In the genomic region with DNA sequence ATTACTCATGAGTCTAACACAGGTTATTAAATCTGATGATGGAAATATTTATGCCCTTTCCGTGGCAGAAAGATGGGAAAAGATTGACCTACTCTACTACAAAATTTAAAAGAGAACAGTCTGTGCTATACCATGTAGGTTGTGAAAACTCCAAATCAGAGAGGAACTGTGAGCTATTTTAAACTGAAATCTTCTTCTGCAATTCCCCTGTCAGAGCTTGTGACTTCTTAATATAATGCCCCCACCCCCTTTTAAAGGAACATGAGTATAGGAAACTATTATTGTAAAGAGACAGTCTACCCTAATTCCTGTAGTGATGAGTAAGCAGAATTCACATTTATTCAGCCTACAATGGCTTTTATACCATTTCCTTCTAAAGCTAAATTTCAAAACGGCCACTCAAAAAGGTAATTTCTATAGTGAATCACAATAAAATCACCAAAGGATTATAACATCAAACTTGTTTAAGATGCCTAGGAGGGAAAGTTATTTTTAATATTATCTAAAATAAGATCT, we compare ENCODE assay signal across 25 cellular contexts. TPM values are rescaled to one million over a fixed set of nuclear protein-coding genes. Genes with fewer than 3 reads are reported as not detected.
A peak's percentile ranks its signal among the peaks of the same experiment; 100 is the strongest.
DNase-seq lines count a peak whose midpoint lies in the region; ATAC-seq, FAIRE-seq and TF ChIP-seq lines count a peak whose summit lies in the region.
"Had no signal": no experiment of that assay in that cellular context is flagged by ENCODE, and none has a peak within 500 bp of the region (broad histone marks: within the 10 kb centered on the region; RNA-seq: fewer than 3 reads in every experiment).

No MANE protein-coding gene starts in this region.

- H3K9ac ChIP-seq in BLaER1 treated with 17β-estradiol and CSF1 and Interleukin-3, amounts not matched to agents 10 nM and 100 nM, result peak overlapping the region in 3 of 11 experiments; percentile 2 to 58 (median 15); a peak in 2 of 22 replicates
- H3K9ac ChIP-seq in K562 (ENCODE audit: insufficient read depth in 1 of 2, low read depth in 2 of 2, low read length in 2 of 2), result no peak overlapping the region

- H3K4me1 ChIP-seq in BLaER1 treated with 17β-estradiol and CSF1 and Interleukin-3, amounts not matched to agents 10 nM and 100 nM, result peaks cover 0 to 38% (median 6%) of the 10 kb centered on the region in 10 experiments; a peak in 10 of 20 replicates
- H3K4me1 ChIP-seq in K562 (replicated peaks in 1 of 2; ENCODE audit: control insufficient read depth in 2 of 2, insufficient read depth in 2 of 2, low read length in 2 of 2) (no peaks in the 10 kb centered on the region), transverse colon (no peaks in the 10 kb centered on the region)
- H3K4me1 ChIP-seq: BE2C, SJCRH30 had no signal

- FAIRE-seq in K562 (lab: Jason Lieb, UNC), result no peak
- FAIRE-seq: GM12892 had no signal

- 3% methylated on average over 2 of the region's 2 CpGs for WGBS in K562 (ENCODE audit: insufficient coverage, low coverage, missing lambda C conversion rate)
- WGBS in transverse colon (ENCODE audit: low coverage in 1 of 2), 2 donors, result 63 to 64% methylated on average over 2 of the region's 2 CpGs

- in situ Hi-C loops in K562 (cut with MboI), result no loop called here
- in situ Hi-C loops in transverse colon (cut with MboI; ENCODE audit: low pct_ligation_motif_present in 1 of 4, low pct_unique_long_range_greater_than_20kb in 1 of 4, low sequenced_read_pairs in 3 of 4), result no loop called here

- BruUV-seq in K562 (replicated peaks; lab: Mats Ljungman, UMichigan), result no TSS peak

- no peak for TF ChIP-seq CTCF in K562 (IDR thresholded peaks at IDR 0.05 in 2 of 3, conservative IDR thresholded peaks at IDR 0.05 in 1 of 3; ENCODE audit: insufficient read depth in 2 of 3, low read depth in 1 of 3, low read length in 3 of 3)
- TF ChIP-seq CTCF in transverse colon (IDR thresholded peaks at IDR 0.05), result no peak

- intact Hi-C loops in K562 (cut with micrococcal nuclease), result no loop called here
- intact Hi-C loops in transverse colon (cut with DNase I; ENCODE audit: low total_unique reads), result no loop called here

- peak overlapping the region in 4 of 11 experiments; percentile 21 to 61 (median 44); a peak in 4 of 22 replicates for H3K27ac ChIP-seq in BLaER1 treated with 17β-estradiol and CSF1 and Interleukin-3, amounts not matched to agents 10 nM and 100 nM
- H3K27ac ChIP-seq in K562 (ENCODE audit: extremely low read depth, low read depth, low read length) (no peak overlapping the region), transverse colon (no peak overlapping the region)
- H3K27ac ChIP-seq: 22Rv1, SJCRH30 had no signal

- no peaks in the 10 kb centered on the region for H4K20me1 ChIP-seq in BLaER1 treated with 17β-estradiol and CSF1 and Interleukin-3, amounts not matched to agents 10 nM and 100 nM
- no peaks in the 10 kb centered on the region for H4K20me1 ChIP-seq in K562 (replicated peaks; ENCODE audit: control insufficient read depth, insufficient read depth, low read length)

- no peaks in the 10 kb centered on the region for H3K9me1 ChIP-seq in K562 (ENCODE audit: control insufficient read depth, insufficient read depth, low read length)

- TF ChIP-seq RAD21 in K562 (CRISPR knock-in tag; conservative IDR thresholded peaks at IDR 0.05 in 1 of 2, IDR thresholded peaks at IDR 0.05 in 1 of 2), result no peak

- peak overlapping the region in 6 of 11 experiments; percentile 9 to 84 (median 60); a peak in 9 of 22 replicates for H3K4me2 ChIP-seq in BLaER1 treated with 17β-estradiol and CSF1 and Interleukin-3, amounts not matched to agents 10 nM and 100 nM
- no peak overlapping the region for H3K4me2 ChIP-seq in K562 (ENCODE audit: insufficient read depth, low read length)

- H2AFZ ChIP-seq in K562 (ENCODE audit: low read depth, low read length), result no peak overlapping the region

- CTCF ChIA-PET in K562 (lab: Yijun Ruan, JAX; ENCODE audit: low intra/inter-chr PET ratio), result no interaction called here

- H3K4me3 ChIP-seq in BLaER1 treated with 17β-estradiol and CSF1 and Interleukin-3, amounts not matched to agents 10 nM and 100 nM, result no peak overlapping the region
- no peak overlapping the region for H3K4me3 ChIP-seq in K562
- H3K4me3 ChIP-seq in transverse colon, result no peak overlapping the region
- H3K4me3 ChIP-seq: SJCRH30 had no signal

- TF ChIP-seq POLR2A in K562 (conservative IDR thresholded peaks at IDR 0.05) (no peak), transverse colon (IDR thresholded peaks at IDR 0.05) (no peak)

- H3K79me2 ChIP-seq in K562 (ENCODE audit: control insufficient read depth, insufficient read depth, low read length), result no peaks in the 10 kb centered on the region

- H3K36me3 ChIP-seq in BLaER1 treated with 17β-estradiol and CSF1 and Interleukin-3, amounts not matched to agents 10 nM and 100 nM, result no peaks in the 10 kb centered on the region
- H3K36me3 ChIP-seq in K562 (ENCODE audit: control insufficient read depth, insufficient read depth, low read length) (no peaks in the 10 kb centered on the region), transverse colon (no peaks in the 10 kb centered on the region)
- H3K36me3 ChIP-seq: BE2C, SJCRH30 had no signal

- ATAC-seq in K562, result no peak
- no peak for ATAC-seq in GM21529 (IDR thresholded peaks at IDR 0.05; ENCODE audit: unreplicated experiment)
- ATAC-seq: HCT116, PC-3 had no signal

- DNase-seq in NOMO-1 treated with DMSO at 0.1 percent for 48 hours (lab: John Stamatoyannopoulos, UW; ENCODE audit: unreplicated experiment) (peak; percentile 80), K562 (ENCODE audit: extremely low read depth in 1 of 4, low spot score in 3 of 4) (no peak), midbrain (lab: John Stamatoyannopoulos, UW) (peak; percentile 21), AG08396 (ENCODE audit: low spot score) (no peak), transverse colon (no peak)
- DNase-seq: BE2C, Calu3, DMS153, DND-41, KBM-7, NCI-H1417, NCI-H1694, NCI-H2029 treated with DMSO at 0.1 percent for 48 hours, NCI-H2227 treated with DMSO at 0.1 percent for 48 hours, NCI-H526 treated with DMSO at 0.1 percent for 48 hours, PC-3, SJCRH30 had no signal

- TF ChIP-seq EP300 in K562 (IDR thresholded peaks at IDR 0.05; ENCODE audit: low read length) (no peak), transverse colon (IDR thresholded peaks at IDR 0.05; ENCODE audit: low read depth) (no peak)

- no peaks in the 10 kb centered on the region for H3K9me3 ChIP-seq in BLaER1 treated with 17β-estradiol and CSF1 and Interleukin-3, amounts not matched to agents 10 nM and 100 nM (replicated peaks in 1 of 11)
- H3K9me3 ChIP-seq in K562 (replicated peaks; ENCODE audit: control insufficient read depth, insufficient read depth, low read depth, low read length), result peaks cover 2% of the 10 kb centered on the region; the same call in 1 of the 2 replicates
- no peaks in the 10 kb centered on the region for H3K9me3 ChIP-seq in transverse colon
- H3K9me3 ChIP-seq: BE2C, SJCRH30 had no signal

- H3K27me3 ChIP-seq in BLaER1 treated with 17β-estradiol and CSF1 and Interleukin-3, amounts not matched to agents 10 nM and 100 nM, result no peaks in the 10 kb centered on the region
- H3K27me3 ChIP-seq in K562 (ENCODE audit: control insufficient read depth in 2 of 2, insufficient read depth in 2 of 2, low read length in 2 of 2) (no peaks in the 10 kb centered on the region), transverse colon (peaks cover 8% of the 10 kb centered on the region)
- H3K27me3 ChIP-seq: BE2C had no signal

- POLR2A ChIA-PET in K562 (lab: Yijun Ruan, JAX), result no interaction called here

TF ChIP-seq in K562, 482 proteins besides CTCF, POLR2A, EP300 and RAD21 (continues in another document):
- peak; percentile 51 for TF ChIP-seq MAFK (IDR thresholded peaks at IDR 0.05; ENCODE audit: low read length)
- no peak for TF ChIP-seq TCF7L2 (IDR thresholded peaks at IDR 0.05; ENCODE audit: low read depth, low read length)
- no peak for TF ChIP-seq BMI1 (IDR thresholded peaks at IDR 0.05; ENCODE audit: low read length)
- no peak for TF ChIP-seq ZNF165 (CRISPR knock-in tag; IDR thresholded peaks at IDR 0.05; ENCODE audit: borderline replicate concordance)
- no peak for TF ChIP-seq ATF1 (CRISPR knock-in tag; IDR thresholded peaks at IDR 0.05)
- TF ChIP-seq ATF1 (tag; IDR thresholded peaks at IDR 0.05), result no peak
- no peak for TF ChIP-seq ZNF384 (IDR thresholded peaks at IDR 0.05; ENCODE audit: low read depth, low read length)
- no peak for TF ChIP-seq RFX1 (IDR thresholded peaks at IDR 0.05)
- no peak for TF ChIP-seq MAFF (IDR thresholded peaks at IDR 0.05; ENCODE audit: low read length)
- TF ChIP-seq SIN3A (IDR thresholded peaks at IDR 0.05; ENCODE audit: borderline replicate concordance in 2 of 2, control insufficient read depth in 1 of 2, low read depth in 2 of 2, low read length in 2 of 2), result no peak
- TF ChIP-seq ZFP36 (IDR thresholded peaks at IDR 0.05; ENCODE audit: low read depth, low read length, partially characterized antibody), result no peak

RNA-seq across cellular contexts. Expression of gene DSCAM, which starts 11.7 kb away (rescaled TPM):
- not detected in 2 replicates for total RNA-seq in K562 (2011; cell fraction: chromatin; rRNA removed; ENCODE audit: low replicate concordance)
- total RNA-seq in K562 (2011; cell fraction: nucleolus; rRNA removed), result not detected in 2 replicates
- total RNA-seq in K562 (2011; cell fraction: nucleoplasm; rRNA removed), result not detected in 2 replicates
- total RNA-seq in K562 (2014; rRNA removed) (not detected in 2 replicates), K562 (2014; rRNA removed; fragmentation: Illumina TruSeq; extraction: Trizol) (not detected in 2 replicates), K562 (2015; rRNA removed; fragmentation: Illumina TruSeq; extraction: Trizol) (not detected in 2 replicates), K562 (2021) (0.02 TPM in 1 of 2 replicates, not detected in the other), transverse colon (under 1 TPM in 1 of 4 donors, not detected in 3; 0.16 TPM)
- polyA plus RNA-seq in K562 (2011; rRNA removed) (not detected in 2 replicates), K562 (2014; fragmentation: Illumina TruSeq; extraction: Trizol) (not detected in 2 replicates), K562 (2014; fragmentation: Nextera tagmentation; extraction: Ambion mirVana) (not detected), K562 (2014; rRNA removed) (not detected in 2 replicates)
- polyA plus RNA-seq in K562 (2011; cell fraction: cytosol; rRNA removed), result not detected in 2 replicates
- not detected in 2 replicates for polyA plus RNA-seq in K562 (2011; cell fraction: nucleus; rRNA removed)
- polyA plus RNA-seq in K562 (2012), result not detected in 2 replicates
- not detected in 2 replicates for polyA minus RNA-seq in K562 (2011; rRNA and poly(A)+ RNA removed)
- polyA minus RNA-seq in K562 (2011; cell fraction: cytosol; rRNA and poly(A)+ RNA removed), result not detected in 2 replicates
- not detected in 2 replicates for polyA minus RNA-seq in K562 (2011; cell fraction: nucleus; rRNA and poly(A)+ RNA removed)
- total RNA-seq: Calu3, HT-29, LHCN-M2, NCI-H460, PC-3 had no signal

Comparison
In these comparisons a context has a peak if more than half of its experiments do, and no peak if none do; other contexts are left out.
1. DNase-seq: peak in NOMO-1 treated with DMSO at 0.1 percent for 48 hours (single experiment) and midbrain (single experiment); none in K562 (0 of 4), AG08396 (single experiment) and transverse colon (single experiment).